ENCODE assay signal across 12 cellular contexts in the genomic region with DNA sequence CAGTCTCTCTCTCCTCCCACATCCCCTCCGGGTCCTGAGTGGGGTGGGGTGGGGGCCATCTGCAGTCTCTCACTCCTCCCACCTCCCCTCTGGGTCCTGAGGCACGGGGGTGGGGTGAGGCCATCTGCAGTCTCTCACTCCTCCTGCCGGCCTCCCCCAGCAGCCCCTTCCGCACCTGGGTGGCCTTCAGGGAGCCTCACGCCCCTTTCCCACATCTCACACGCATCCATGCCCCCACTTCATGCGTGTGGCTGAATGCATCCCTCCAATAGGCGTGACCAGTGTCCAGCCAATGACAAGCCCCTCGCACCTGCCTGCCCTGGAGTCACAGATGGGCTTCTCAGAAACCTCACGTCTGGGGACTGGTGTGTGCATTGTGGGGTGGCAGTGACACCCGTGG.
"Had no signal": no experiment of that assay in that cellular context is flagged by ENCODE, and none has a peak within 500 bp of the region (broad histone marks: within the 10 kb centered on the region; RNA-seq: fewer than 3 reads in every experiment).

No MANE protein-coding gene starts in this region.

- ATAC-seq: activated CD8-positive, alpha-beta T cell treated with anti-CD3 and anti-CD28 coated beads, Interleukin-2, amount 10 ng/mL, durations not matched to agents 7 days and 5 days; left ventricle myocardium superior; T-cell had no signal

- H3K9me3 ChIP-seq: sigmoid colon had no signal

- H3K4me3 ChIP-seq: sigmoid colon had no signal

- H3K27ac ChIP-seq: sigmoid colon had no signal

- DNase-seq: activated CD4-positive, alpha-beta T cell treated with anti-CD3 and anti-CD28 coated beads for 48 hours; activated CD8-positive, alpha-beta T cell treated with anti-CD3 and anti-CD28 coated beads, Interleukin-2, amount 10 ng/mL, durations not matched to agents 7 days and 5 days; activated naive CD4-positive, alpha-beta T cell; aorta; endodermal cell; erythroblast; left ventricle myocardium superior; sigmoid colon; stimulated activated CD4-positive, alpha-beta T cell treated with anti-CD3 and anti-CD28 coated beads, Interleukin-2, amount 100 ng/mL, for 24 hours; stimulated activated naive CD4-positive, alpha-beta T cell; T-cell; T1000 had no signal

- H3K36me3 ChIP-seq: sigmoid colon had no signal
